Comparison of ENCODE assay signal across 1 cellular context in the genomic region with DNA sequence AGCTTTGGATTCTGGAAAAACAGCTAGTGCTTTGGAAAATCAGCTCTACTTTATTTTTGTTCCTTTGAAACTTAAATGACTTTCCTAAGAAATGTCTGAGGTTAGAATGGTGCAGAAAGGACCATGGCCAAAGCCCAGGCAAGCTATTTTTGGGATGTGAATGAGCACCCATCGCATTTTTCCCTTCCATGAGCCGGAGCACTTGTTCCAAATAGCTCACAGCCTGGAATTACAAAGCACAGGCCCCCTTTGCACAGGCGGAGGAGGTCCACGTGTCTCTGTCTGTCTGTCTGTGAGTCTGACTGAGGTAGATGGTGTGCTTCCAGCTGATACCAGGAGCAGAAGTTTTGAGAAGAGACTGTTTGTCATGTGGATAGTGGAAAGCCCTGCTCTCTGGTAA.
TF ChIP-seq lines count a peak whose summit lies in the region.

No MANE protein-coding gene starts in this region.

TF ChIP-seq in WTC11, 78 proteins besides CTCF, POLR2A, EP300 and RAD21 (continued from another document):
- TF ChIP-seq, protein P1, sequence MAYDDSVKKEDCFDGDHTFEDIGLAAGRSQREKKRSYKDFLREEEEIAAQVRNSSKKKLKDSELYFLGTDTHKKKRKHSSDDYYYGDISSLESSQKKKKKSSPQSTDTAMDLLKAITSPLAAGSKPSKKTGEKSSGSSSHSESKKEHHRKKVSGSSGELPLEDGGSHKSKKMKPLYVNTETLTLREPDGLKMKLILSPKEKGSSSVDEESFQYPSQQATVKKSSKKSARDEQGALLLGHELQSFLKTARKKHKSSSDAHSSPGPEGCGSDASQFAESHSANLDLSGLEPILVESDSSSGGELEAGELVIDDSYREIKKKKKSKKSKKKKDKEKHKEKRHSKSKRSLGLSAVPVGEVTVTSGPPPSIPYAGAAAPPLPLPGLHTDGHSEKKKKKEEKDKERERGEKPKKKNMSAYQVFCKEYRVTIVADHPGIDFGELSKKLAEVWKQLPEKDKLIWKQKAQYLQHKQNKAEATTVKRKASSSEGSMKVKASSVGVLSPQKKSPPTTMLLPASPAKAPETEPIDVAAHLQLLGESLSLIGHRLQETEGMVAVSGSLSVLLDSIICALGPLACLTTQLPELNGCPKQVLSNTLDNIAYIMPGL (CRISPR knock-in tag; IDR thresholded peaks at IDR 0.05) = no peak
- TF ChIP-seq, protein P2, sequence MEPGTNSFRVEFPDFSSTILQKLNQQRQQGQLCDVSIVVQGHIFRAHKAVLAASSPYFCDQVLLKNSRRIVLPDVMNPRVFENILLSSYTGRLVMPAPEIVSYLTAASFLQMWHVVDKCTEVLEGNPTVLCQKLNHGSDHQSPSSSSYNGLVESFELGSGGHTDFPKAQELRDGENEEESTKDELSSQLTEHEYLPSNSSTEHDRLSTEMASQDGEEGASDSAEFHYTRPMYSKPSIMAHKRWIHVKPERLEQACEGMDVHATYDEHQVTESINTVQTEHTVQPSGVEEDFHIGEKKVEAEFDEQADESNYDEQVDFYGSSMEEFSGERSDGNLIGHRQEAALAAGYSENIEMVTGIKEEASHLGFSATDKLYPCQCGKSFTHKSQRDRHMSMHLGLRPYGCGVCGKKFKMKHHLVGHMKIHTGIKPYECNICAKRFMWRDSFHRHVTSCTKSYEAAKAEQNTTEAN (CRISPR knock-in tag; IDR thresholded peaks at IDR 0.05) = no peak
- TF ChIP-seq PRRX2 (CRISPR knock-in tag; IDR thresholded peaks at IDR 0.05) = no peak
TF ChIP-seq in WTC11: peak in this region for 0.
